Comparison of ENCODE assay signal across 22 cellular contexts in the genomic region with DNA sequence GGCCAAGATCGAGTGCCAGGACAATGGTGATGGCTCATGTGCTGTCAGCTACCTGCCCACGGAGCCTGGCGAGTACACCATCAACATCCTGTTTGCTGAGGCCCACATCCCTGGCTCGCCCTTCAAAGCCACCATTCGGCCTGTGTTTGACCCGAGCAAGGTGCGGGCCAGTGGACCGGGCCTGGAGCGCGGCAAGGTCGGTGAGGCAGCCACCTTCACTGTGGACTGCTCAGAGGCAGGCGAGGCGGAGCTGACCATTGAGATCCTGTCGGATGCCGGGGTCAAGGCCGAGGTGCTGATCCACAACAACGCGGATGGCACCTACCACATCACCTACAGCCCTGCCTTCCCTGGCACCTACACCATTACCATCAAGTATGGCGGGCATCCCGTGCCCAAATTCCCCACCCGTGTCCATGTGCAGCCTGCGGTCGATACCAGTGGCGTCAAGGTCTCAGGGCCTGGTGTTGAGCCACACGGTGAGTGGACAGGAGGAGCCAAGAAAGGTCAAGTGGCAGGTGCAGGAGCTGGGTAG. TPM values are rescaled to one million over a fixed set of nuclear protein-coding genes. Genes with fewer than 3 reads are reported as not detected.
DNase-seq lines count a peak whose midpoint lies in the region; ATAC-seq and TF ChIP-seq lines count a peak whose summit lies in the region.
"Had no signal": no experiment of that assay in that cellular context is flagged by ENCODE, and none has a peak within 500 bp of the region (broad histone marks: within the 10 kb centered on the region; RNA-seq: fewer than 3 reads in every experiment).

No MANE protein-coding gene starts in this region.

- H2BK120ac ChIP-seq in trophoblast cell (ENCODE audit: insufficient read depth, low read length, poor library complexity), result no peak overlapping the region

- H3K4me3 Mint-ChIP-seq in Calu3 (ENCODE audit: low read depth, unreplicated experiment), result no peak overlapping the region
- H3K4me3 Mint-ChIP-seq: CD4-positive, alpha-beta T cell had no signal

- no peaks in the 10 kb centered on the region for H3K36me3 Mint-ChIP-seq in Calu3 (ENCODE audit: insufficient read depth, unreplicated experiment)

- BruUV-seq in Calu3 (replicated peaks; lab: Mats Ljungman, UMichigan), result no TSS peak

- TF ChIP-seq CTCF in gastroesophageal sphincter (IDR thresholded peaks at IDR 0.05), result no peak
- no peak for TF ChIP-seq CTCF in Calu3 (IDR thresholded peaks at IDR 0.05; ENCODE audit: unreplicated experiment)

- H3K18ac ChIP-seq in trophoblast cell (ENCODE audit: low read length), result no peak overlapping the region

- WGBS in right cardiac atrium, result 91% methylated on average over 25 of the region's 25 CpGs
- WGBS in gastroesophageal sphincter (ENCODE audit: low coverage in 1 of 2), 2 donors, result 80% methylated on average over 1 of the region's 25 CpGs; no CpG with 5 or more reads in 1 of the 2 donors
- no CpG with 5 or more reads among the region's 25 CpGs for WGBS in trophoblast cell (ENCODE audit: extremely low coverage, insufficient coverage, insufficient read length)
- WGBS in aorta, 2 donors, result 92 to 93% methylated on average over 25 of the region's 25 CpGs

- H3K4ac ChIP-seq in trophoblast cell (ENCODE audit: low read depth, low read length), result no peak overlapping the region

- no peaks in the 10 kb centered on the region for H3K27me3 Mint-ChIP-seq in Calu3 (ENCODE audit: unreplicated experiment)
- H3K27me3 Mint-ChIP-seq: CD4-positive, alpha-beta T cell had no signal

- no peak overlapping the region for H3K9ac ChIP-seq in trophoblast cell (ENCODE audit: low read length)
- H3K9ac ChIP-seq: BLaER1 treated with 17β-estradiol and CSF1 and Interleukin-3, amounts not matched to agents 10 nM and 100 nM had no signal

- DNase-seq in right cardiac atrium (peak; percentile 8 to 56 (median 30)), cardiac septum (ENCODE audit: low spot score) (no peak), trophoblast cell (no peak), aorta (peak; percentile 41 to 75), Calu3 (no peak), D341Med (ENCODE audit: low spot score) (no peak), NCI-H1694 treated with DMSO at 0.1 percent for 48 hours (lab: John Stamatoyannopoulos, UW) (no peak)
- DNase-seq: Caco-2; CD4-positive, alpha-beta T cell; DMS79 treated with DMSO at 0.1 percent for 48 hours; MV-4-11; NCI-H1105 treated with DMSO at 0.1 percent for 48 hours; NCI-H146; NCI-H2029; NCI-H446; NCI-H524 treated with DMSO at 0.1 percent for 48 hours; NCI-H774; NK-92 treated with Interleukin-12 subunit alpha and Interleukin-12 subunit beta, amount 100 ng/mL, for 24 hours; PC-9; SHP77 treated with DMSO at 0.1 percent for 48 hours had no signal

- no peak for TF ChIP-seq EP300 in gastroesophageal sphincter (IDR thresholded peaks at IDR 0.05)

- H3K4me1 Mint-ChIP-seq in Calu3 (ENCODE audit: low read depth, unreplicated experiment), result peaks cover 3% of the 10 kb centered on the region

- no peak overlapping the region for H3K14ac ChIP-seq in trophoblast cell (ENCODE audit: low read length)

- H3K9me3 ChIP-seq in right cardiac atrium (ENCODE audit: control insufficient read depth, low read length) (no peaks in the 10 kb centered on the region), gastroesophageal sphincter (no peaks in the 10 kb centered on the region), trophoblast cell (ENCODE audit: insufficient read depth, low read depth, low read length) (no peaks in the 10 kb centered on the region), aorta (ENCODE audit: control insufficient read depth, low read length) (no peaks in the 10 kb centered on the region)
- H3K9me3 ChIP-seq: BLaER1 treated with 17β-estradiol and CSF1 and Interleukin-3, amounts not matched to agents 10 nM and 100 nM; Caco-2 had no signal

- H3K4me2 ChIP-seq in trophoblast cell (ENCODE audit: low read length), result no peak overlapping the region
- H3K4me2 ChIP-seq: BLaER1 treated with 17β-estradiol and CSF1 and Interleukin-3, amounts not matched to agents 10 nM and 100 nM; PC-9 had no signal

- intact Hi-C loops in right cardiac atrium (cut with DNase I) (no loop called here), cardiac septum (cut with DNase I) (no loop called here), aorta (cut with DNase I) (loop anchor here in 1 of 2 donors (1.0 kb wide), 1 partner anchor 14 kb away; no protein-coding TSS in a partner anchor), Calu3 (cut with micrococcal nuclease; ENCODE audit: unreplicated experiment) (no loop called here)

- CTCF ChIA-PET in Calu3 (lab: Charles Lee), result no interaction called here

- no peak overlapping the region for H4K8ac ChIP-seq in trophoblast cell (ENCODE audit: low read depth, low read length)

- H3K79me2 ChIP-seq in trophoblast cell (ENCODE audit: control insufficient read depth, insufficient read depth, low read length, poor library complexity), result no peaks in the 10 kb centered on the region

- no peaks in the 10 kb centered on the region for H3K79me1 ChIP-seq in trophoblast cell (ENCODE audit: low read length)

- no peak overlapping the region for H2AFZ ChIP-seq in trophoblast cell (ENCODE audit: insufficient read depth, low read length, poor library complexity)
- H2AFZ ChIP-seq: PC-9 had no signal

- no peak for TF ChIP-seq POLR2A in gastroesophageal sphincter (IDR thresholded peaks at IDR 0.05)

- H2BK12ac ChIP-seq in trophoblast cell (ENCODE audit: low read length), result no peak overlapping the region

- H4K91ac ChIP-seq in trophoblast cell (ENCODE audit: low read depth, low read length), result no peak overlapping the region

- H3K36me3 ChIP-seq in gastroesophageal sphincter (peaks cover 0 to 100% of the 10 kb centered on the region in 2 donors), trophoblast cell (ENCODE audit: control insufficient read depth in 1 of 2, insufficient read depth in 2 of 2, low read length in 2 of 2) (peaks cover 96% of the 10 kb centered on the region in 2 experiments), aorta (ENCODE audit: control insufficient read depth in 1 of 2, insufficient read depth in 2 of 2, low read length in 1 of 2) (peaks cover 0 to 9% of the 10 kb centered on the region in 2 donors)
- H3K36me3 ChIP-seq: BLaER1 treated with 17β-estradiol and CSF1 and Interleukin-3, amounts not matched to agents 10 nM and 100 nM had no signal

- H3K27ac ChIP-seq in right cardiac atrium (ENCODE audit: low read length) (no peak overlapping the region), gastroesophageal sphincter (peak overlapping the region in 3 of 4 donors; percentile 35 to 51 (median 48)), trophoblast cell (ENCODE audit: low read depth, low read length) (no peak overlapping the region), aorta (ENCODE audit: low read depth in 1 of 2, low read length in 2 of 2) (no peak overlapping the region)
- H3K27ac ChIP-seq: BLaER1 treated with 17β-estradiol and CSF1 and Interleukin-3, amounts not matched to agents 10 nM and 100 nM; PC-9 had no signal

- H3K4me3 ChIP-seq in right cardiac atrium (ENCODE audit: low read length) (no peak overlapping the region), gastroesophageal sphincter (no peak overlapping the region), trophoblast cell (ENCODE audit: low read depth, low read length) (peak overlapping the region; percentile 1), aorta (ENCODE audit: low read length in 2 of 2) (no peak overlapping the region)
- H3K4me3 ChIP-seq: BLaER1 treated with 17β-estradiol and CSF1 and Interleukin-3, amounts not matched to agents 10 nM and 100 nM; PC-9 had no signal

- no peaks in the 10 kb centered on the region for H3K27me3 ChIP-seq in right cardiac atrium (ENCODE audit: control insufficient read depth, insufficient read depth)
- no peaks in the 10 kb centered on the region for H3K27me3 ChIP-seq in gastroesophageal sphincter
- H3K27me3 ChIP-seq in trophoblast cell (ENCODE audit: insufficient read depth, low read length), result no peaks in the 10 kb centered on the region
- no peaks in the 10 kb centered on the region for H3K27me3 ChIP-seq in aorta (ENCODE audit: control insufficient read depth in 1 of 2, insufficient read depth in 2 of 2, low read length in 1 of 2)
- H3K27me3 ChIP-seq: BLaER1 treated with 17β-estradiol and CSF1 and Interleukin-3, amounts not matched to agents 10 nM and 100 nM had no signal

- no peak overlapping the region for H4K12ac ChIP-seq in trophoblast cell (ENCODE audit: low read depth, low read length)

- no peak overlapping the region for H3K27ac Mint-ChIP-seq in Calu3 (ENCODE audit: unreplicated experiment)
- H3K27ac Mint-ChIP-seq: CD4-positive, alpha-beta T cell had no signal

- H3K4me1 ChIP-seq in right cardiac atrium (ENCODE audit: control insufficient read depth, insufficient read depth, low read length) (no peaks in the 10 kb centered on the region), gastroesophageal sphincter (peaks cover 0 to 16% (median 0%) of the 10 kb centered on the region in 3 donors), trophoblast cell (ENCODE audit: control insufficient read depth in 1 of 2, insufficient read depth in 2 of 2, low read length in 2 of 2) (no peaks in the 10 kb centered on the region), aorta (ENCODE audit: control insufficient read depth in 1 of 2, insufficient read depth in 2 of 2, low read length in 2 of 2) (no peaks in the 10 kb centered on the region)
- H3K4me1 ChIP-seq: Caco-2 had no signal

- H3K9me3 Mint-ChIP-seq in Calu3 (ENCODE audit: low read depth, unreplicated experiment), result no peaks in the 10 kb centered on the region
- H3K9me3 Mint-ChIP-seq: CD4-positive, alpha-beta T cell had no signal

- ATAC-seq in right cardiac atrium, result no peak
- no peak for ATAC-seq in gastroesophageal sphincter
- ATAC-seq in aorta (ENCODE audit: low FRiP score), result no peak

- no peak overlapping the region for H2BK5ac ChIP-seq in trophoblast cell (ENCODE audit: low read depth, low read length, poor library complexity)

- H3K23ac ChIP-seq in trophoblast cell (ENCODE audit: low read length), result no peak overlapping the region

- H2AK5ac ChIP-seq in trophoblast cell (ENCODE audit: low read length), result no peak overlapping the region

RNA-seq across cellular contexts. Expression of gene FLNC, which starts 14.6 kb away (rescaled TPM):
- total RNA-seq in right cardiac atrium, result 100 to 1,000 TPM; 244 to 358 (median 285) TPM
- 216 TPM for polyA plus RNA-seq in right cardiac atrium
- total RNA-seq in cardiac septum, result 1,261 TPM
- 1,000 to 10,000 TPM in 1 of 4 donors, 100 to 1,000 TPM in 3; 308 to 1,162 (median 401) TPM for total RNA-seq in gastroesophageal sphincter
- polyA plus RNA-seq in trophoblast cell (2013), result 81.4 and 85.6 TPM in 2 replicates
- total RNA-seq in aorta, result 100 to 1,000 TPM; 135 to 245 TPM
- 10 to 100 TPM in 1 of 2 donors, 1 to 10 TPM in 1; 7.8 to 18.3 TPM for polyA plus RNA-seq in aorta
- 0.42 and 0.98 TPM in 2 replicates for total RNA-seq in Calu3 (2022)

RNA-seq across cellular contexts. Expression of gene ATP6V1F, which starts 17.8 kb away (rescaled TPM):
- 100 to 1,000 TPM; 127 to 139 (median 134) TPM for total RNA-seq in right cardiac atrium
- 224 TPM for polyA plus RNA-seq in right cardiac atrium
- 80.0 TPM for total RNA-seq in cardiac septum
- 100 to 1,000 TPM in 1 of 4 donors, 10 to 100 TPM in 3; 67.7 to 101 (median 84.5) TPM for total RNA-seq in gastroesophageal sphincter
- 282 and 295 TPM in 2 replicates for polyA plus RNA-seq in trophoblast cell (2013)
- 10 to 100 TPM; 83.7 to 84.8 TPM for total RNA-seq in aorta
- polyA plus RNA-seq in aorta, result 100 to 1,000 TPM; 120 to 270 TPM
- total RNA-seq in Calu3 (2022), result 104 and 123 TPM in 2 replicates

RNA-seq across cellular contexts. Expression of gene CCDC136, which starts 53.1 kb away (rescaled TPM):
- total RNA-seq in right cardiac atrium (1 to 10 TPM; 2.5 to 6.9 (median 5.4) TPM), cardiac septum (14.5 TPM), gastroesophageal sphincter (10 to 100 TPM; 14.5 to 46.9 (median 21.5) TPM), aorta (10 to 100 TPM; 18.3 to 29.5 TPM), Calu3 (2022) (2.2 and 5.9 TPM in 2 replicates)
- polyA plus RNA-seq in right cardiac atrium (5.7 TPM), aorta (1 to 10 TPM; 7.5 to 8.9 TPM)
- 3.2 and 3.6 TPM in 2 replicates for polyA plus RNA-seq in trophoblast cell (2013)

Comparison
In these comparisons a context has a peak if more than half of its experiments do, and no peak if none do; other contexts are left out.
1. DNase-seq: peak in right cardiac atrium (3 of 3) and aorta (2 of 2); none in cardiac septum (single experiment), trophoblast cell (0 of 2), Calu3 (single experiment), D341Med (single experiment) and NCI-H1694 treated with DMSO at 0.1 percent for 48 hours (single experiment).
2. H3K27ac ChIP-seq: peak in gastroesophageal sphincter (3 of 4); none in right cardiac atrium (single experiment), trophoblast cell (single experiment) and aorta (0 of 2).
3. RNA of gene FLNC, which starts 14.6 kb away (total RNA-seq): 1,261 TPM in cardiac septum (single experiment), 308 to 1,162 TPM in gastroesophageal sphincter, 244 to 358 TPM in right cardiac atrium and 135 to 245 TPM in aorta; 0.42 to 0.98 TPM in Calu3; every median in the first group is over 10 times any median in the second.